Comparison of ENCODE assay signal across 8 cellular contexts in genomic region chr9:4923580-4924544, GRCh38.
DNase-seq lines count a peak whose midpoint lies in the region; TF ChIP-seq lines count a peak whose summit lies in the region.

No MANE protein-coding gene starts in this region.

- peak; percentile 32; the same call in 1 of the 2 replicates for TF ChIP-seq CTCF in HEK293 (tag by site-specific recombination; IDR thresholded peaks at IDR 0.05)
- TF ChIP-seq CTCF in fibroblast of mammary gland (conservative IDR thresholded peaks at IDR 0.05; ENCODE audit: control insufficient read depth, insufficient read depth, low read depth, low read length), result peak; percentile 43
- peak in 3 of 5 experiments; percentile 16 to 28 (median 20) for TF ChIP-seq CTCF in transverse colon (IDR thresholded peaks at IDR 0.05)

- intact Hi-C loops in transverse colon (cut with DNase I; ENCODE audit: low total_unique reads), result no loop called here

- in situ Hi-C loops in SK-MEL-5 (cut with HindIII; ENCODE audit: low pct_unique_long_range_greater_than_20kb, low sequenced_read_pairs) (no loop called here), transverse colon (cut with MboI; ENCODE audit: low pct_ligation_motif_present in 1 of 4, low pct_unique_long_range_greater_than_20kb in 1 of 4, low sequenced_read_pairs in 3 of 4) (loop anchor here in 1 of 4 donors (10.0 kb wide), 1 partner anchor 59 kb away; no protein-coding TSS in a partner anchor)

- H3K4me1 ChIP-seq in HEK293 (ENCODE audit: control insufficient read depth, insufficient read depth, low read length) (no peaks in the 10 kb centered on the region), transverse colon (no peaks in the 10 kb centered on the region)

- TF ChIP-seq EP300 in transverse colon (IDR thresholded peaks at IDR 0.05; ENCODE audit: low read depth), result no peak

- CTCF ChIA-PET in HEK293 (lab: Yijun Ruan, JAX), result interaction anchor here (0.8 to 1.6 kb wide), 6 partner anchors 17 to 672 kb away, joined by 3 to 6 read pairs (median 4); no protein-coding TSS in a partner anchor

- H3K36me3 ChIP-seq in HEK293 (ENCODE audit: control insufficient read depth in 2 of 2, insufficient read depth in 1 of 2, low read length in 2 of 2) (no peaks in the 10 kb centered on the region), transverse colon (no peaks in the 10 kb centered on the region)

- no peak for TF ChIP-seq POLR2A in transverse colon (IDR thresholded peaks at IDR 0.05)

- 41 to 51% methylated on average over 5 of the region's 5 CpGs for WGBS in transverse colon (ENCODE audit: low coverage in 1 of 2), 2 donors

- H3K9me3 ChIP-seq in HEK293 (ENCODE audit: control insufficient read depth, insufficient read depth, low read depth, low read length), result no peaks in the 10 kb centered on the region
- H3K9me3 ChIP-seq in transverse colon, result no peaks in the 10 kb centered on the region

- H3K4me3 ChIP-seq in HEK293 (ENCODE audit: low read depth, low read length), result no peak overlapping the region
- no peak overlapping the region for H3K4me3 ChIP-seq in fibroblast of mammary gland (ENCODE audit: control insufficient read depth, low read depth, low read length)
- H3K4me3 ChIP-seq in transverse colon, result no peak overlapping the region

- no peaks in the 10 kb centered on the region for H3K27me3 ChIP-seq in transverse colon

- peak; percentile 29 for DNase-seq in SIG-M5 treated with dmso at 0.1 percent for 504 hours (lab: John Stamatoyannopoulos, UW; ENCODE audit: unreplicated experiment)
- DNase-seq in SIG-M5 (lab: John Stamatoyannopoulos, UW), result no peak
- peak; percentile 56 for DNase-seq in SK-MEL-5 (ENCODE audit: low read depth, low spot score)
- DNase-seq in fibroblast of mammary gland (ENCODE audit: low read depth), result peak; percentile 61
- DNase-seq in transverse colon, result no peak
- DNase-seq in NCI-H2227 (lab: John Stamatoyannopoulos, UW; ENCODE audit: unreplicated experiment), result no peak
- no peak for DNase-seq in NCI-H510A (lab: John Stamatoyannopoulos, UW)

- POLR2A ChIA-PET in HEK293 (lab: Yijun Ruan, JAX), result no interaction called here

- H3K27ac ChIP-seq in HEK293 (ENCODE audit: extremely low read depth, low read depth, low read length) (no peak overlapping the region), transverse colon (no peak overlapping the region)

TF ChIP-seq in HEK293, 187 proteins besides CTCF, POLR2A, EP300 and RAD21:
- TF ChIP-seq ZNF707 (tag by site-specific recombination; IDR thresholded peaks at IDR 0.05) (no peak), EGR2 (tag by site-specific recombination; IDR thresholded peaks at IDR 0.05; ENCODE audit: low read depth) (peak; percentile 39; the same call in 1 of the 2 replicates)

Comparison
In these comparisons a context has a peak if more than half of its experiments do, and no peak if none do; other contexts are left out.
1. DNase-seq: peak in SIG-M5 treated with dmso at 0.1 percent for 504 hours (single experiment), SK-MEL-5 (single experiment) and fibroblast of mammary gland (single experiment); none in SIG-M5 (single experiment), transverse colon (single experiment), NCI-H2227 (single experiment) and NCI-H510A (single experiment).
2. Peak in every context shown above with its lines, with median percentiles within 50 percentile points of each other: CTCF ChIP-seq.